21 cellular contexts compared by ENCODE assay signal in the genomic region with DNA sequence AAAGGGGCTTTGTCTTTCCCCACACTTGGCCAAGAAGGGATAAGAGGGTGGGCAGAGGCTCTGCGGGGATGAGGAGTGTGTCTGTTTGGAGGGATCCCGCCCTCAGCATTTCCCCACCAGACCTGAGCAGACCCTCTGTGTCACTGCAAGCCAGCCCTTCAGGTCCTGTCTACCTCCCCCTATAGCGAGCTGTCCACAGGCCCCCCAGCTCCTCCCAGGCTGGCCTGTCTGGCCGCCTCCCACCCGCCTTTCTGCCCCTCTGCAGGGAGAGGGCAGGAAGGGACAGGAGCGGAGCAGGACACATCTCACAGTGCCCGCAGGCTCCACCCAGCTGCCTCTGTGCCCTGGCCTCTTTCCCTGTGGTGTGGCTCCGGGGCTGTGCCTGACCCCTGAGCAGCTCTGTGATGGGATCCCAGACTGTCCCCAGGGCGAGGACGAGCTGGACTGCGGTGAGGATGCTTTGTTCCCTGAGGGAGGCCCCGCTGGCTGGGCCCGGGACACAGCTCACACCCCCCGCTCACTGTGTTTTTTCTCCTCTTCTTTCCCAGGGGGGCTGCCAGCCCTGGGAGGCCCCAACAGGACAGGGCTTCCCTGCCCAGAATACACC. TPM values are rescaled to one million over a fixed set of nuclear protein-coding genes. Genes with fewer than 3 reads are reported as not detected.
"Had no signal": no experiment of that assay in that cellular context is flagged by ENCODE, and none has a peak within 500 bp of the region (broad histone marks: within the 10 kb centered on the region; RNA-seq: fewer than 3 reads in every experiment).

No MANE protein-coding gene starts in this region.

- DNase-seq: activated gamma-delta T cell treated with Interleukin-2 at 50 U/mL for 16 hours; activated T-cell treated with anti-CD3 and anti-CD28 coated beads for 4 hours; brain microvascular endothelial cell; Karpas-422; MM.1S; NCI-H1105; NCI-H1436; NCI-H2029 treated with DMSO at 0.1 percent for 48 hours; NCI-H510A treated with DMSO at 0.1 percent for 48 hours; NK-92 treated with Interleukin-12 subunit alpha and Interleukin-12 subunit beta, amount 100 ng/mL, for 24 hours; Peyer's patch; SHP77 treated with DMSO at 0.1 percent for 48 hours had no signal

- ATAC-seq: activated T-helper 17 cell treated with anti-CD3 and anti-CD28 coated beads, Interleukin-2, amount 50 U/mL, for 72 hours had no signal

- H3K4me3 Mint-ChIP-seq: activated CD4-positive, alpha-beta memory T cell treated with anti-CD3 and anti-CD28 coated beads, Interleukin-2, amount 10 ng/mL, durations not matched to agents 7 days and 5 days; activated CD4-positive, alpha-beta T cell treated with anti-CD3 and anti-CD28 coated beads for 36 hours; activated naive CD4-positive, alpha-beta T cell treated with anti-CD3 and anti-CD28 coated beads, Interleukin-2, amount 10 ng/mL, durations not matched to agents 7 days and 5 days; activated naive CD8-positive, alpha-beta T cell treated with anti-CD3 and anti-CD28 coated beads for 36 hours; activated T-helper 17 cell treated with anti-CD3 and anti-CD28 coated beads, Interleukin-2, amount 50 U/mL, for 72 hours; T-helper 1 cell treated with Interleukin-12 subunit alpha and Interleukin-12 subunit beta and Interleukin-4 antibody, amounts not matched to agents 30 μg/mL and 1 μg/mL, for 36 hours had no signal

- H3K4me3 ChIP-seq: cardiac muscle cell, Peyer's patch had no signal

- H3K27ac ChIP-seq: brain microvascular endothelial cell, cardiac muscle cell, Peyer's patch, VCaP had no signal

- H3K4me1 Mint-ChIP-seq: activated CD4-positive, alpha-beta memory T cell treated with anti-CD3 and anti-CD28 coated beads, Interleukin-2, amount 10 ng/mL, durations not matched to agents 7 days and 5 days; activated CD4-positive, alpha-beta T cell treated with anti-CD3 and anti-CD28 coated beads for 36 hours; activated T-helper 17 cell treated with anti-CD3 and anti-CD28 coated beads, Interleukin-2, amount 50 U/mL, for 72 hours had no signal

- H3K27ac Mint-ChIP-seq: activated CD4-positive, alpha-beta memory T cell treated with anti-CD3 and anti-CD28 coated beads, Interleukin-2, amount 10 ng/mL, durations not matched to agents 7 days and 5 days; activated CD4-positive, alpha-beta T cell treated with anti-CD3 and anti-CD28 coated beads for 36 hours; activated naive CD4-positive, alpha-beta T cell treated with anti-CD3 and anti-CD28 coated beads, Interleukin-2, amount 10 ng/mL, durations not matched to agents 7 days and 5 days; activated naive CD8-positive, alpha-beta T cell treated with anti-CD3 and anti-CD28 coated beads for 36 hours; activated T-helper 17 cell treated with anti-CD3 and anti-CD28 coated beads, Interleukin-2, amount 50 U/mL, for 72 hours; T-helper 1 cell treated with Interleukin-12 subunit alpha and Interleukin-12 subunit beta and Interleukin-4 antibody, amounts not matched to agents 30 μg/mL and 1 μg/mL, for 36 hours had no signal

- H3K9me3 ChIP-seq: Peyer's patch had no signal

- H3K36me3 Mint-ChIP-seq: activated naive CD4-positive, alpha-beta T cell treated with anti-CD3 and anti-CD28 coated beads, Interleukin-2, amount 10 ng/mL, durations not matched to agents 7 days and 5 days; activated naive CD8-positive, alpha-beta T cell treated with anti-CD3 and anti-CD28 coated beads for 36 hours had no signal

- H3K9me3 Mint-ChIP-seq: activated CD4-positive, alpha-beta memory T cell treated with anti-CD3 and anti-CD28 coated beads, Interleukin-2, amount 10 ng/mL, durations not matched to agents 7 days and 5 days; activated naive CD4-positive, alpha-beta T cell treated with anti-CD3 and anti-CD28 coated beads, Interleukin-2, amount 10 ng/mL, durations not matched to agents 7 days and 5 days; activated naive CD8-positive, alpha-beta T cell treated with anti-CD3 and anti-CD28 coated beads for 36 hours; activated T-helper 17 cell treated with anti-CD3 and anti-CD28 coated beads, Interleukin-2, amount 50 U/mL, for 72 hours; T-helper 1 cell treated with Interleukin-12 subunit alpha and Interleukin-12 subunit beta and Interleukin-4 antibody, amounts not matched to agents 30 μg/mL and 1 μg/mL, for 36 hours had no signal

- H3K36me3 ChIP-seq: brain microvascular endothelial cell, cardiac muscle cell, Peyer's patch had no signal

RNA-seq across cellular contexts. Expression of a gene that starts 17.5 kb away (rescaled TPM):
- total RNA-seq: activated CD8-positive, alpha-beta memory T cell treated with anti-CD3 and anti-CD28 coated beads for 36 hours had no signal
